ENCODE assay signal across 25 cellular contexts in genomic region chr1:157291083-157291482, GRCh38.
DNase-seq lines count a peak whose midpoint lies in the region; ATAC-seq, FAIRE-seq and TF ChIP-seq lines count a peak whose summit lies in the region.
"Had no signal": no experiment of that assay in that cellular context is flagged by ENCODE, and none has a peak within 500 bp of the region (broad histone marks: within the 10 kb centered on the region; RNA-seq: fewer than 3 reads in every experiment).

No MANE protein-coding gene starts in this region.

- no peaks in the 10 kb centered on the region for H3K36me3 Mint-ChIP-seq in progenitor cell of endocrine pancreas (ENCODE audit: insufficient read depth)
- no peaks in the 10 kb centered on the region for H3K36me3 Mint-ChIP-seq in activated T-helper 2 cell treated with anti-CD3 and anti-CD28 coated beads, Interferon-gamma antibody, Interleukin-2, Interleukin-4, amounts not matched to agents 10 μg/mL and 5 μg/mL and 100 μg/mL, durations not matched to agents 14 hours and 24 hours and 36 hours (ENCODE audit: low read depth)
- H3K36me3 Mint-ChIP-seq: CD14-positive monocyte; CD4-positive, alpha-beta memory T cell; CD4-positive, CD25-positive, alpha-beta regulatory T cell; CD8-positive, alpha-beta memory T cell had no signal

- H3K4me2 ChIP-seq in HepG2 (ENCODE audit: low read depth, low read length) (no peak overlapping the region), K562 (ENCODE audit: insufficient read depth, low read length) (no peak overlapping the region)

- no peak for TF ChIP-seq RAD21 in HepG2 (CRISPR knock-in tag; IDR thresholded peaks at IDR 0.05)
- no peak for TF ChIP-seq RAD21 in K562 (CRISPR knock-in tag; conservative IDR thresholded peaks at IDR 0.05 in 1 of 2, IDR thresholded peaks at IDR 0.05 in 1 of 2)

- H3K9me3 ChIP-seq in HepG2 (ENCODE audit: low read length) (no peaks in the 10 kb centered on the region), right lobe of liver (no peaks in the 10 kb centered on the region), K562 (replicated peaks; ENCODE audit: control insufficient read depth, insufficient read depth, low read depth, low read length) (no peaks in the 10 kb centered on the region)
- H3K9me3 ChIP-seq: BE2C had no signal

- BruUV-seq in HepG2 (replicated peaks; lab: Mats Ljungman, UMichigan) (no TSS peak), K562 (replicated peaks; lab: Mats Ljungman, UMichigan) (no TSS peak)

- no peak overlapping the region for H3K27ac ChIP-seq in HepG2 (ENCODE audit: extremely low read length, insufficient read depth, low read length)
- H3K27ac ChIP-seq in right lobe of liver = no peak overlapping the region
- H3K27ac ChIP-seq in K562 (ENCODE audit: extremely low read depth, low read depth, low read length) = no peak overlapping the region
- H3K27ac ChIP-seq: 22Rv1, BLaER1 had no signal

- peaks cover 0 to 2% of the 10 kb centered on the region in 2 experiments; a peak in 3 of 5 replicates for H3K27me3 ChIP-seq in HepG2 (ENCODE audit: control insufficient read depth in 1 of 2, insufficient read depth in 2 of 2, low read length in 2 of 2)
- H3K27me3 ChIP-seq in right lobe of liver = no peaks in the 10 kb centered on the region
- peaks cover 0 to 10% of the 10 kb centered on the region in 2 experiments; a peak in 3 of 5 replicates for H3K27me3 ChIP-seq in K562 (ENCODE audit: control insufficient read depth in 2 of 2, insufficient read depth in 2 of 2, low read length in 2 of 2)
- H3K27me3 ChIP-seq: BLaER1 had no signal

- H2AFZ ChIP-seq in HepG2 (ENCODE audit: low read length) (no peak overlapping the region), K562 (ENCODE audit: low read depth, low read length) (no peak overlapping the region)

- CTCF ChIA-PET in HepG2 (lab: Yijun Ruan, JAX; ENCODE audit: low intra/inter-chr PET ratio, low total read pairs) = no interaction called here
- CTCF ChIA-PET in K562 (lab: Yijun Ruan, JAX; ENCODE audit: low intra/inter-chr PET ratio) = no interaction called here

- H3K27me3 Mint-ChIP-seq in progenitor cell of endocrine pancreas = peaks cover 20% of the 10 kb centered on the region
- peaks cover 15% of the 10 kb centered on the region for H3K27me3 Mint-ChIP-seq in activated T-helper 2 cell treated with anti-CD3 and anti-CD28 coated beads, Interferon-gamma antibody, Interleukin-2, Interleukin-4, amounts not matched to agents 10 μg/mL and 5 μg/mL and 100 μg/mL, durations not matched to agents 14 hours and 24 hours and 36 hours (ENCODE audit: low read depth)

- TF ChIP-seq POLR2A in HepG2 (IDR thresholded peaks at IDR 0.05; ENCODE audit: insufficient read depth in 1 of 2, low read depth in 2 of 2, low read length in 2 of 2) (no peak), right lobe of liver (IDR thresholded peaks at IDR 0.05) (no peak), K562 (conservative IDR thresholded peaks at IDR 0.05) (no peak)

- H4K20me1 ChIP-seq in HepG2 (ENCODE audit: insufficient read depth, low read length) (no peaks in the 10 kb centered on the region), K562 (replicated peaks; ENCODE audit: control insufficient read depth, insufficient read depth, low read length) (no peaks in the 10 kb centered on the region)
- H4K20me1 ChIP-seq: BLaER1 had no signal

- no peak for FAIRE-seq in HepG2 (lab: Jason Lieb, UNC)
- FAIRE-seq in K562 (lab: Jason Lieb, UNC) = no peak
- FAIRE-seq: G401.6, GM12878, GM12892, GM18507 had no signal

- H3K9me1 ChIP-seq in K562 (ENCODE audit: control insufficient read depth, insufficient read depth, low read length) = no peaks in the 10 kb centered on the region

- H3K79me2 ChIP-seq in HepG2 (ENCODE audit: insufficient read depth, low read length) (no peaks in the 10 kb centered on the region), K562 (ENCODE audit: control insufficient read depth, insufficient read depth, low read length) (no peaks in the 10 kb centered on the region)

- ATAC-seq in HepG2 = no peak
- no peak for ATAC-seq in right lobe of liver
- no peak for ATAC-seq in K562
- ATAC-seq: GM12878 had no signal

- peaks cover 5% of the 10 kb centered on the region for H3K4me1 Mint-ChIP-seq in progenitor cell of endocrine pancreas (ENCODE audit: low read depth)
- H3K4me1 Mint-ChIP-seq in activated T-helper 2 cell treated with anti-CD3 and anti-CD28 coated beads, Interferon-gamma antibody, Interleukin-2, Interleukin-4, amounts not matched to agents 10 μg/mL and 5 μg/mL and 100 μg/mL, durations not matched to agents 14 hours and 24 hours and 36 hours (ENCODE audit: low read depth) = no peaks in the 10 kb centered on the region
- H3K4me1 Mint-ChIP-seq: CD4-positive, alpha-beta memory T cell; CD4-positive, CD25-positive, alpha-beta regulatory T cell; CD8-positive, alpha-beta memory T cell had no signal

- H3K36me3 ChIP-seq in HepG2 (replicated peaks in 1 of 2; ENCODE audit: control insufficient read depth in 1 of 2, insufficient read depth in 2 of 2, low read length in 2 of 2) (no peaks in the 10 kb centered on the region), right lobe of liver (no peaks in the 10 kb centered on the region), K562 (ENCODE audit: control insufficient read depth, insufficient read depth, low read length) (no peaks in the 10 kb centered on the region)
- H3K36me3 ChIP-seq: BE2C, BLaER1 had no signal

- H3K27ac Mint-ChIP-seq in progenitor cell of endocrine pancreas = peak overlapping the region; percentile 51
- no peak overlapping the region for H3K27ac Mint-ChIP-seq in activated T-helper 2 cell treated with anti-CD3 and anti-CD28 coated beads, Interferon-gamma antibody, Interleukin-2, Interleukin-4, amounts not matched to agents 10 μg/mL and 5 μg/mL and 100 μg/mL, durations not matched to agents 14 hours and 24 hours and 36 hours
- H3K27ac Mint-ChIP-seq: CD14-positive monocyte; CD4-positive, alpha-beta memory T cell; CD4-positive, CD25-positive, alpha-beta regulatory T cell; CD8-positive, alpha-beta memory T cell had no signal

- TF ChIP-seq CTCF in HepG2 (CRISPR knock-in tag; IDR thresholded peaks at IDR 0.05) = no peak
- TF ChIP-seq CTCF in right lobe of liver (IDR thresholded peaks at IDR 0.05) = no peak
- TF ChIP-seq CTCF in K562 (IDR thresholded peaks at IDR 0.05 in 2 of 3, conservative IDR thresholded peaks at IDR 0.05 in 1 of 3; ENCODE audit: insufficient read depth in 2 of 3, low read depth in 1 of 3, low read length in 3 of 3) = no peak
- TF ChIP-seq CTCF in progenitor cell of endocrine pancreas (IDR thresholded peaks at IDR 0.05; ENCODE audit: unreplicated experiment) = no peak
- TF ChIP-seq CTCF in GM10266 (IDR thresholded peaks at IDR 0.05; ENCODE audit: control insufficient read depth, insufficient read depth, low read depth, missing control alignments) = no peak

- DNase-seq in HepG2 (ENCODE audit: low spot score) (no peak), right lobe of liver (no peak), K562 (ENCODE audit: extremely low read depth in 1 of 4, low spot score in 3 of 4) (no peak), progenitor cell of endocrine pancreas (ENCODE audit: low spot score, unreplicated experiment) (no peak), GM10266 (ENCODE audit: extremely low spot score) (no peak)
- DNase-seq in activated T-helper 2 cell treated with anti-CD3 and anti-CD28 coated beads, Interferon-gamma antibody, Interleukin-2, Interleukin-4, amounts not matched to agents 10 μg/mL and 5 μg/mL and 100 μg/mL, durations not matched to agents 14 hours and 24 hours and 36 hours (ENCODE audit: low spot score) = no peak
- DNase-seq: ACHN; BE2C; C1 segment of cervical spinal cord; CD4-positive, alpha-beta memory T cell; CD4-positive, CD25-positive, alpha-beta regulatory T cell; CD8-positive, alpha-beta memory T cell; COR-L47; DMS 273 treated with DMSO at 0.1 percent for 48 hours; DMS153; DMS53; DMS79; GF-D8 had no signal

- H3K9ac ChIP-seq in HepG2 (ENCODE audit: insufficient read depth, low read depth, low read length) = no peak overlapping the region
- no peak overlapping the region for H3K9ac ChIP-seq in K562 (ENCODE audit: insufficient read depth in 1 of 2, low read depth in 2 of 2, low read length in 2 of 2)
- H3K9ac ChIP-seq: BLaER1 had no signal

- H3K4me3 Mint-ChIP-seq in progenitor cell of endocrine pancreas (ENCODE audit: low read depth) = no peak overlapping the region
- H3K4me3 Mint-ChIP-seq in activated T-helper 2 cell treated with anti-CD3 and anti-CD28 coated beads, Interferon-gamma antibody, Interleukin-2, Interleukin-4, amounts not matched to agents 10 μg/mL and 5 μg/mL and 100 μg/mL, durations not matched to agents 14 hours and 24 hours and 36 hours (ENCODE audit: low read depth) = no peak overlapping the region
- H3K4me3 Mint-ChIP-seq: CD14-positive monocyte; CD4-positive, alpha-beta memory T cell; CD4-positive, CD25-positive, alpha-beta regulatory T cell; CD8-positive, alpha-beta memory T cell had no signal

- H3K4me3 ChIP-seq in HepG2 (replicated peaks in 1 of 3; ENCODE audit: insufficient read depth in 1 of 3, low read depth in 2 of 3, low read length in 3 of 3) = no peak overlapping the region
- H3K4me3 ChIP-seq in right lobe of liver = no peak overlapping the region
- no peak overlapping the region for H3K4me3 ChIP-seq in K562
- H3K4me3 ChIP-seq: BLaER1, GM12878 had no signal

- in situ Hi-C loops in HepG2 (cut with HindIII; ENCODE audit: extremely low pct_ligation_motif_present, low pct_unique_long_range_greater_than_20kb) = no loop called here
- in situ Hi-C loops in K562 (cut with MboI) = no loop called here

- WGBS in HepG2 (ENCODE audit: low lambda C conversion rate) = 44% methylated on average over 2 of the region's 2 CpGs
- 53% methylated on average over 2 of the region's 2 CpGs for WGBS in right lobe of liver (ENCODE audit: insufficient coverage, low coverage, low lambda C conversion rate, missing lambda C conversion rate)
- 38% methylated on average over 2 of the region's 2 CpGs for WGBS in K562 (ENCODE audit: insufficient coverage, low coverage, missing lambda C conversion rate)

- H3K9me3 Mint-ChIP-seq in progenitor cell of endocrine pancreas (ENCODE audit: low read depth) = no peaks in the 10 kb centered on the region
- H3K9me3 Mint-ChIP-seq in activated T-helper 2 cell treated with anti-CD3 and anti-CD28 coated beads, Interferon-gamma antibody, Interleukin-2, Interleukin-4, amounts not matched to agents 10 μg/mL and 5 μg/mL and 100 μg/mL, durations not matched to agents 14 hours and 24 hours and 36 hours = no peaks in the 10 kb centered on the region
- H3K9me3 Mint-ChIP-seq: CD14-positive monocyte had no signal

- TF ChIP-seq EP300 in HepG2 (IDR thresholded peaks at IDR 0.05; ENCODE audit: low read depth in 2 of 2, low read length in 2 of 2) (no peak), HepG2 (CRISPR knock-in tag; IDR thresholded peaks at IDR 0.05; ENCODE audit: borderline replicate concordance) (no peak), K562 (IDR thresholded peaks at IDR 0.05; ENCODE audit: low read length) (no peak)

- POLR2A ChIA-PET in HepG2 (lab: Yijun Ruan, JAX) (no interaction called here), K562 (lab: Yijun Ruan, JAX) (interaction anchor here (1.0 kb wide), 1 partner anchor 11 kb away, joined by 4 read pairs; no protein-coding TSS in a partner anchor)

- H3K4me1 ChIP-seq in HepG2 (ENCODE audit: insufficient read depth, low read length) (peaks cover 37% of the 10 kb centered on the region), right lobe of liver (no peaks in the 10 kb centered on the region), K562 (replicated peaks in 1 of 2; ENCODE audit: control insufficient read depth in 2 of 2, insufficient read depth in 2 of 2, low read length in 2 of 2) (peaks cover 0 to 9% of the 10 kb centered on the region in 2 experiments; a peak in 3 of 5 replicates)
- H3K4me1 ChIP-seq: BE2C had no signal

- intact Hi-C loops in HepG2 (cut with micrococcal nuclease; ENCODE audit: unreplicated experiment) (loop anchor here (10.0 kb wide), 1 partner anchor 46 kb away; no protein-coding TSS in a partner anchor), right lobe of liver (cut with DNase I) (no loop called here), K562 (cut with micrococcal nuclease) (no loop called here)
- intact Hi-C loops in activated T-helper 2 cell treated with anti-CD3 and anti-CD28 coated beads, Interferon-gamma antibody, Interleukin-2, Interleukin-4, amounts not matched to agents 10 μg/mL and 5 μg/mL and 100 μg/mL, durations not matched to agents 14 hours and 24 hours and 36 hours (cut with micrococcal nuclease) = no loop called here

Comparison
In these comparisons a context has a peak if more than half of its experiments do, and no peak if none do; other contexts are left out.
1. Of the 241 proteins assayed by ChIP-seq in both HepG2 and K562: peak only in HepG2: MAFK; only in K562: none; in both: MAFF; in neither: 239.